In genomic region chr16:27379919-27380318, GRCh38 we compare ENCODE assay signal across 2 cellular contexts.
TF ChIP-seq lines count a peak whose summit lies in the region.

No MANE protein-coding gene starts in this region.

TF ChIP-seq in HepG2, 621 proteins besides CTCF, POLR2A, EP300 and RAD21:
- peak; percentile 74; the same call in 1 of the 2 replicates for TF ChIP-seq ZKSCAN1 (IDR thresholded peaks at IDR 0.05; ENCODE audit: low read length)
- TF ChIP-seq ATF1 (CRISPR knock-in tag; IDR thresholded peaks at IDR 0.05) = no peak
- TF ChIP-seq ATF2 (CRISPR knock-in tag; IDR thresholded peaks at IDR 0.05) = no peak
- TF ChIP-seq ZNF224 (CRISPR knock-in tag; IDR thresholded peaks at IDR 0.05) = no peak
- no peak for TF ChIP-seq MED8 (CRISPR knock-in tag; IDR thresholded peaks at IDR 0.05; ENCODE audit: insufficient replicate concordance)

TF ChIP-seq in K562, 482 proteins besides CTCF, POLR2A, EP300 and RAD21:
- no peak for TF ChIP-seq TAF9B (IDR thresholded peaks at IDR 0.05; ENCODE audit: partially characterized antibody)
- TF ChIP-seq PYGO2 (tag; IDR thresholded peaks at IDR 0.05) = no peak
- peak; percentile 57; the same call in 1 of the 2 replicates for TF ChIP-seq ZKSCAN1 (IDR thresholded peaks at IDR 0.05; ENCODE audit: low read depth, low read length)
TF ChIP-seq in K562: peak in this region for 1.
